ENCODE assay signal across 31 cellular contexts in genomic region chr11:76069061-76069460, GRCh38.
"Had no signal": no experiment of that assay in that cellular context is flagged by ENCODE, and none has a peak within 500 bp of the region (broad histone marks: within the 10 kb centered on the region; RNA-seq: fewer than 3 reads in every experiment).

No MANE protein-coding gene starts in this region.

- H3K36me3 ChIP-seq: breast epithelium, SJSA1 had no signal

- H3K4me1 ChIP-seq: breast epithelium, SJSA1 had no signal

- FAIRE-seq: astrocyte, K562, TTC549 had no signal

- H3K27me3 ChIP-seq: adrenal gland, body of pancreas, breast epithelium, Peyer's patch, SJSA1 had no signal

- DNase-seq: activated CD4-positive, alpha-beta T cell treated with anti-CD3 and anti-CD28 coated beads for 36 hours; activated CD4-positive, alpha-beta T cell treated with anti-CD3 and anti-CD28 coated beads, Interleukin-2, amount 10 ng/mL, durations not matched to agents 7 days and 5 days; activated CD4-positive, alpha-beta T cell treated with anti-CD3 and anti-CD28 coated beads, Interleukin-2, amount 50 U/mL, for 48 hours; activated CD8-positive, alpha-beta memory T cell treated with anti-CD3 and anti-CD28 coated beads, Interleukin-2, amount 50 U/mL, for 4 hours; activated gamma-delta T cell treated with Interleukin-2 at 50 U/mL for 16 hours; activated naive CD4-positive, alpha-beta T cell treated with anti-CD3 and anti-CD28 coated beads for 36 hours; activated T-cell treated with anti-CD3 and anti-CD28 coated beads for 4 hours; activated T-cell treated with anti-CD3 and anti-CD28 coated beads, Interleukin-2, amount 50 U/mL, for 4 hours; adrenal gland; body of pancreas; IMR-90; NCI-H1092 treated with DMSO at 0.1 percent for 48 hours; NCI-H1417; NCI-H146; NCI-H187; NCI-H2029 treated with DMSO at 0.1 percent for 48 hours; NCI-H2107; NCI-H226; NCI-H524 treated with DMSO at 0.1 percent for 48 hours; Peyer's patch; RPMI8226; SHP77 treated with DMSO at 0.1 percent for 48 hours; SK-N-SH had no signal

- H3K4me3 ChIP-seq: adrenal gland, body of pancreas, breast epithelium, K562, Peyer's patch, SJSA1 had no signal

- H3K27ac ChIP-seq: body of pancreas, breast epithelium, Peyer's patch, SJSA1 had no signal

- H3K9me3 ChIP-seq: adrenal gland, body of pancreas, breast epithelium, Peyer's patch, SJSA1, SK-N-SH had no signal

- ATAC-seq: activated CD4-positive, alpha-beta T cell treated with anti-CD3 and anti-CD28 coated beads for 36 hours; activated CD4-positive, CD25-positive, alpha-beta regulatory T cell treated with anti-CD3 and anti-CD28 coated beads, Interleukin-2, amount 50 U/mL, for 24 hours; activated naive CD4-positive, alpha-beta T cell treated with anti-CD3 and anti-CD28 coated beads, Interleukin-2, amount 50 U/mL, for 72 hours; activated T-cell treated with anti-CD3 and anti-CD28 coated beads, Interleukin-2, amount 50 U/mL, for 4 hours; body of pancreas; K562; WTC11 had no signal
